In genomic region chr17:47708864-47709541, GRCh38 we compare ENCODE assay signal across 12 cellular contexts. TPM values are rescaled to one million over a fixed set of nuclear protein-coding genes. Genes with fewer than 3 reads are reported as not detected.
A peak's percentile ranks its signal among the peaks of the same experiment; 100 is the strongest.
DNase-seq lines count a peak whose midpoint lies in the region; ATAC-seq, FAIRE-seq and TF ChIP-seq lines count a peak whose summit lies in the region.
"Had no signal": no experiment of that assay in that cellular context is flagged by ENCODE, and none has a peak within 500 bp of the region (broad histone marks: within the 10 kb centered on the region; RNA-seq: fewer than 3 reads in every experiment).

No MANE protein-coding gene starts in this region.

- no peak for TF ChIP-seq POLR2A in HepG2 (IDR thresholded peaks at IDR 0.05; ENCODE audit: insufficient read depth in 1 of 2, low read depth in 2 of 2, low read length in 2 of 2)
- peak in 1 of 2 donors; percentile 24 for TF ChIP-seq POLR2A in tibial nerve (IDR thresholded peaks at IDR 0.05)

- H3K4me2 ChIP-seq in HepG2 (ENCODE audit: low read depth, low read length) (no peak overlapping the region), SK-N-SH (no peak overlapping the region)

- in situ Hi-C loops in HepG2 (cut with HindIII; ENCODE audit: extremely low pct_ligation_motif_present, low pct_unique_long_range_greater_than_20kb), result no loop called here

- peaks cover 16% of the 10 kb centered on the region for H3K4me1 ChIP-seq in HepG2 (ENCODE audit: insufficient read depth, low read length)
- H3K4me1 ChIP-seq in tibial nerve, result peaks cover 0 to 38% (median 14%) of the 10 kb centered on the region in 4 donors
- H3K4me1 ChIP-seq in SK-N-SH (ENCODE audit: control insufficient read depth in 1 of 2, insufficient read depth in 2 of 2, low read depth in 1 of 2, low read length in 1 of 2), result peaks cover 0 to 4% of the 10 kb centered on the region in 2 experiments; a peak in 2 of 4 replicates

- TF ChIP-seq CTCF in VCaP (conservative IDR thresholded peaks at IDR 0.05) (no peak), fibroblast of the aortic adventitia (IDR thresholded peaks at IDR 0.05; ENCODE audit: insufficient read depth, low read length) (no peak), HepG2 (CRISPR knock-in tag; IDR thresholded peaks at IDR 0.05) (no peak), tibial nerve (IDR thresholded peaks at IDR 0.05) (no peak), SK-N-SH (IDR thresholded peaks at IDR 0.05) (no peak)

- CTCF ChIA-PET in HepG2 (lab: Yijun Ruan, JAX; ENCODE audit: low intra/inter-chr PET ratio, low total read pairs), result no interaction called here
- CTCF ChIA-PET in SK-N-SH (lab: Yijun Ruan, JAX), result interaction anchor here (1.0 to 14.7 kb wide), 5 partner anchors 10 to 45 kb away, joined by 3 to 195 read pairs (median 4); partner anchors contain the start of gene TBKBP1

- ATAC-seq in HepG2 (no peak), HG02840 (IDR thresholded peaks at IDR 0.05; ENCODE audit: low FRiP score, unreplicated experiment) (no peak)

- H4K20me1 ChIP-seq in HepG2 (ENCODE audit: insufficient read depth, low read length), result no peaks in the 10 kb centered on the region
- H4K20me1 ChIP-seq in SK-N-SH (ENCODE audit: insufficient read depth), result peaks cover 18% of the 10 kb centered on the region; the same call in 1 of the 2 replicates

- DNase-seq in fibroblast of the aortic adventitia (ENCODE audit: low read depth) (peak; percentile 49), HepG2 (ENCODE audit: low spot score) (no peak), tibial nerve (ENCODE audit: low spot score in 2 of 2) (no peak), SIG-M5 treated with dmso at 0.1 percent for 504 hours (lab: John Stamatoyannopoulos, UW; ENCODE audit: unreplicated experiment) (no peak), SK-N-SH (no peak)
- no peak for DNase-seq in stimulated activated CD4-positive, alpha-beta T cell treated with anti-CD3 and anti-CD28 coated beads, Interleukin-2, amount 100 ng/mL, for 24 hours
- DNase-seq: NCI-H524 had no signal

- no peaks in the 10 kb centered on the region for H3K9me3 ChIP-seq in HepG2 (ENCODE audit: low read length)
- H3K9me3 ChIP-seq in tibial nerve, result no peaks in the 10 kb centered on the region
- H3K9me3 ChIP-seq in SK-N-SH, result no peaks in the 10 kb centered on the region

- H2AFZ ChIP-seq in HepG2 (ENCODE audit: low read length) (no peak overlapping the region), SK-N-SH (ENCODE audit: low read depth) (no peak overlapping the region)

- H3K27me3 ChIP-seq in HepG2 (ENCODE audit: control insufficient read depth in 1 of 2, insufficient read depth in 2 of 2, low read length in 2 of 2) (peaks cover 0 to 7% of the 10 kb centered on the region in 2 experiments; a peak in 2 of 5 replicates), tibial nerve (peaks cover 0 to 4% of the 10 kb centered on the region in 2 donors), SK-N-SH (ENCODE audit: insufficient read depth) (peaks cover 15% of the 10 kb centered on the region)

- peak overlapping the region; percentile 63; the same call in 1 of the 2 replicates for H3K27ac ChIP-seq in VCaP
- no peak overlapping the region for H3K27ac ChIP-seq in HepG2 (ENCODE audit: extremely low read length, insufficient read depth, low read length)
- peak overlapping the region; percentile 73 to 95 (median 88) for H3K27ac ChIP-seq in tibial nerve
- no peak overlapping the region for H3K27ac ChIP-seq in SK-N-SH (ENCODE audit: low read depth in 2 of 2, low read length in 1 of 2)

- FAIRE-seq in HepG2 (lab: Jason Lieb, UNC), result no peak

- H3F3A ChIP-seq in SK-N-SH (replicated peaks; ENCODE audit: insufficient read depth), result no peaks in the 10 kb centered on the region

- TF ChIP-seq RAD21 in HepG2 (CRISPR knock-in tag; IDR thresholded peaks at IDR 0.05) (no peak), SK-N-SH (IDR thresholded peaks at IDR 0.05; ENCODE audit: low read length) (no peak)

- H3K4me3 ChIP-seq in fibroblast of the aortic adventitia (ENCODE audit: low read depth, low read length) (peak overlapping the region; percentile 35), HepG2 (replicated peaks in 1 of 3; ENCODE audit: insufficient read depth in 1 of 3, low read depth in 2 of 3, low read length in 3 of 3) (no peak overlapping the region), tibial nerve (peak overlapping the region in 3 of 4 donors; percentile 38 to 54 (median 41)), SK-N-SH (ENCODE audit: low read depth in 2 of 2, low read length in 1 of 2) (no peak overlapping the region)

- WGBS in HepG2 (ENCODE audit: low lambda C conversion rate), result 94% methylated on average over 73 of the region's 89 CpGs
- 44 to 78% methylated on average over 22 to 46 of the region's 89 CpGs for WGBS in tibial nerve, 2 donors
- WGBS in SK-N-SH (ENCODE audit: low lambda C conversion rate), result 96% methylated on average over 73 of the region's 89 CpGs

- H3K9ac ChIP-seq in HepG2 (ENCODE audit: insufficient read depth, low read depth, low read length) (no peak overlapping the region), SK-N-SH (no peak overlapping the region)

- no peak for TF ChIP-seq EP300 in HepG2 (IDR thresholded peaks at IDR 0.05; ENCODE audit: low read depth in 2 of 2, low read length in 2 of 2)
- TF ChIP-seq EP300 in HepG2 (CRISPR knock-in tag; IDR thresholded peaks at IDR 0.05; ENCODE audit: borderline replicate concordance), result no peak
- peak in 1 of 2 donors; percentile 33 for TF ChIP-seq EP300 in tibial nerve (IDR thresholded peaks at IDR 0.05)
- TF ChIP-seq EP300 in SK-N-SH (IDR thresholded peaks at IDR 0.05; ENCODE audit: borderline replicate concordance in 1 of 2, low read depth in 1 of 2, low read length in 1 of 2), result no peak

- no TSS peak for BruUV-seq in HepG2 (replicated peaks; lab: Mats Ljungman, UMichigan)

- H3K79me2 ChIP-seq in HepG2 (ENCODE audit: insufficient read depth, low read length) (no peaks in the 10 kb centered on the region), SK-N-SH (ENCODE audit: insufficient read depth) (no peaks in the 10 kb centered on the region)

- intact Hi-C loops in HepG2 (cut with micrococcal nuclease; ENCODE audit: unreplicated experiment), result no loop called here

- no peaks in the 10 kb centered on the region for H3K36me3 ChIP-seq in HepG2 (replicated peaks in 1 of 2; ENCODE audit: control insufficient read depth in 1 of 2, insufficient read depth in 2 of 2, low read length in 2 of 2)
- peaks cover 0 to 35% (median 0%) of the 10 kb centered on the region in 3 donors for H3K36me3 ChIP-seq in tibial nerve
- H3K36me3 ChIP-seq in SK-N-SH (replicated peaks in 1 of 2; ENCODE audit: control insufficient read depth in 1 of 2, insufficient read depth in 2 of 2, low read length in 1 of 2), result peaks cover 0 to 21% of the 10 kb centered on the region in 2 experiments

- no peaks in the 10 kb centered on the region for H3K9me2 ChIP-seq in SK-N-SH

- POLR2A ChIA-PET in HepG2 (lab: Yijun Ruan, JAX), result no interaction called here
- POLR2A ChIA-PET in SK-N-SH (lab: Yijun Ruan, JAX), result no interaction called here

RNA-seq across cellular contexts. Expression of gene TBKBP1, which starts 15.0 kb away (rescaled TPM):
- total RNA-seq in fibroblast of the aortic adventitia (ENCODE audit: low replicate concordance), result 7.9 and 9.5 TPM in 2 replicates
- 2.6 and 3.0 TPM in 2 replicates for total RNA-seq in HepG2 (2016; rRNA removed; fragmentation: Illumina TruSeq; extraction: Trizol)
- total RNA-seq in HepG2 (2016; cell fraction: cytosol; rRNA removed; fragmentation: Illumina TruSeq; extraction: Trizol; ENCODE audit: low read depth), result 0.88 and 1.4 TPM in 2 replicates
- 2.8 and 3.8 TPM in 2 replicates for total RNA-seq in HepG2 (2016; cell fraction: insoluble cytoplasmic fraction; rRNA removed; fragmentation: Illumina TruSeq; extraction: Trizol)
- 2.5 and 2.9 TPM in 2 replicates for total RNA-seq in HepG2 (2016; cell fraction: membrane; rRNA removed; fragmentation: Illumina TruSeq; extraction: Trizol)
- 2.6 and 4.3 TPM in 2 replicates for total RNA-seq in HepG2 (2016; cell fraction: nucleus; rRNA removed; fragmentation: Illumina TruSeq; extraction: Trizol)
- polyA plus RNA-seq in HepG2 (2011; rRNA removed), result 7.0 and 10.9 TPM in 2 replicates
- 4.9 and 5.8 TPM in 2 replicates for polyA plus RNA-seq in HepG2 (2011; cell fraction: cytosol; rRNA removed)
- 50.3 and 56.8 TPM in 2 replicates for polyA plus RNA-seq in HepG2 (2011; cell fraction: nucleus; rRNA removed)
- polyA plus RNA-seq in HepG2 (2012), result 11.8 and 15.7 TPM in 2 replicates
- 0.86 and 1.4 TPM in 2 replicates for polyA plus RNA-seq in HepG2 (2016; cell fraction: cytosol; fragmentation: Illumina TruSeq; extraction: Trizol; ENCODE audit: low read depth)
- 2.8 and 3.9 TPM in 2 replicates for polyA plus RNA-seq in HepG2 (2016; cell fraction: insoluble cytoplasmic fraction; fragmentation: Illumina TruSeq; extraction: Trizol; ENCODE audit: low read depth)
- polyA plus RNA-seq in HepG2 (2016; cell fraction: membrane; fragmentation: Illumina TruSeq; extraction: Trizol; ENCODE audit: low read depth), result 1.6 and 2.8 TPM in 2 replicates
- 17.9 and 18.3 TPM in 2 replicates for polyA plus RNA-seq in HepG2 (2016; cell fraction: nucleus; fragmentation: Illumina TruSeq; extraction: Trizol; ENCODE audit: insufficient read depth, low read depth)
- 0.16 and 7.4 TPM in 2 replicates for polyA minus RNA-seq in HepG2 (2011; rRNA and poly(A)+ RNA removed; ENCODE audit: low replicate concordance)
- 1.8 and 5.3 TPM in 2 replicates for polyA minus RNA-seq in HepG2 (2011; cell fraction: cytosol; rRNA and poly(A)+ RNA removed)
- 4.2 and 6.6 TPM in 2 replicates for polyA minus RNA-seq in HepG2 (2011; cell fraction: nucleus; rRNA and poly(A)+ RNA removed)
- 10 to 100 TPM in 2 of 4 donors, 1 to 10 TPM in 2; 6.3 to 24.6 (median 9.8) TPM for total RNA-seq in tibial nerve
- 11.5 and 14.4 TPM in 2 replicates for polyA plus RNA-seq in SK-N-SH (2012; rRNA removed)
- 7.3 and 10.0 TPM in 2 replicates for polyA plus RNA-seq in SK-N-SH (2012; cell fraction: cytosol; rRNA removed)
- 83.8 and 86.9 TPM in 2 replicates for polyA plus RNA-seq in SK-N-SH (2012; cell fraction: nucleus; rRNA removed)

RNA-seq across cellular contexts. Expression of gene TBX21, which starts 24.0 kb away (rescaled TPM):
- not detected in 2 replicates for total RNA-seq in fibroblast of the aortic adventitia (ENCODE audit: low replicate concordance)
- total RNA-seq in HepG2 (2016; rRNA removed; fragmentation: Illumina TruSeq; extraction: Trizol), result not detected in 2 replicates
- total RNA-seq in HepG2 (2016; cell fraction: cytosol; rRNA removed; fragmentation: Illumina TruSeq; extraction: Trizol; ENCODE audit: low read depth), result not detected in 2 replicates
- not detected in 2 replicates for total RNA-seq in HepG2 (2016; cell fraction: insoluble cytoplasmic fraction; rRNA removed; fragmentation: Illumina TruSeq; extraction: Trizol)
- total RNA-seq in HepG2 (2016; cell fraction: membrane; rRNA removed; fragmentation: Illumina TruSeq; extraction: Trizol), result not detected in 2 replicates
- not detected in 2 replicates for total RNA-seq in HepG2 (2016; cell fraction: nucleus; rRNA removed; fragmentation: Illumina TruSeq; extraction: Trizol)
- not detected in 2 replicates for polyA plus RNA-seq in HepG2 (2011; rRNA removed)
- not detected in 2 replicates for polyA plus RNA-seq in HepG2 (2011; cell fraction: cytosol; rRNA removed)
- polyA plus RNA-seq in HepG2 (2011; cell fraction: nucleus; rRNA removed), result 0.08 TPM in 1 of 2 replicates, not detected in the other
- not detected in 2 replicates for polyA plus RNA-seq in HepG2 (2012)
- not detected in 2 replicates for polyA plus RNA-seq in HepG2 (2016; cell fraction: cytosol; fragmentation: Illumina TruSeq; extraction: Trizol; ENCODE audit: low read depth)
- not detected in 2 replicates for polyA plus RNA-seq in HepG2 (2016; cell fraction: insoluble cytoplasmic fraction; fragmentation: Illumina TruSeq; extraction: Trizol; ENCODE audit: low read depth)
- not detected in 2 replicates for polyA plus RNA-seq in HepG2 (2016; cell fraction: membrane; fragmentation: Illumina TruSeq; extraction: Trizol; ENCODE audit: low read depth)
- not detected in 2 replicates for polyA plus RNA-seq in HepG2 (2016; cell fraction: nucleus; fragmentation: Illumina TruSeq; extraction: Trizol; ENCODE audit: insufficient read depth, low read depth)
- not detected in 2 replicates for polyA minus RNA-seq in HepG2 (2011; rRNA and poly(A)+ RNA removed; ENCODE audit: low replicate concordance)
- not detected in 2 replicates for polyA minus RNA-seq in HepG2 (2011; cell fraction: cytosol; rRNA and poly(A)+ RNA removed)
- not detected in 2 replicates for polyA minus RNA-seq in HepG2 (2011; cell fraction: nucleus; rRNA and poly(A)+ RNA removed)
- 1 to 10 TPM in 3 of 4 donors, not detected in 1; 1.9 to 3.3 (median 2.1) TPM for total RNA-seq in tibial nerve
- polyA plus RNA-seq in SK-N-SH (2012; rRNA removed), result not detected in 2 replicates
- polyA plus RNA-seq in SK-N-SH (2012; cell fraction: cytosol; rRNA removed), result not detected in 2 replicates
- polyA plus RNA-seq in SK-N-SH (2012; cell fraction: nucleus; rRNA removed), result not detected in 2 replicates
- total RNA-seq: glomerular endothelial cell, mesothelial cell of epicardium, renal cortical epithelial cell had no signal

RNA-seq across cellular contexts. Expression of gene KPNB1, which starts 59.3 kb away (rescaled TPM):
- total RNA-seq in fibroblast of the aortic adventitia (ENCODE audit: low replicate concordance) (473 and 851 TPM in 2 replicates), HepG2 (2016; rRNA removed; fragmentation: Illumina TruSeq; extraction: Trizol) (424 and 443 TPM in 2 replicates), tibial nerve (100 to 1,000 TPM; 164 to 205 (median 181) TPM)
- total RNA-seq in HepG2 (2016; cell fraction: cytosol; rRNA removed; fragmentation: Illumina TruSeq; extraction: Trizol; ENCODE audit: low read depth), result 39.2 and 44.6 TPM in 2 replicates
- 408 and 433 TPM in 2 replicates for total RNA-seq in HepG2 (2016; cell fraction: insoluble cytoplasmic fraction; rRNA removed; fragmentation: Illumina TruSeq; extraction: Trizol)
- 113 and 126 TPM in 2 replicates for total RNA-seq in HepG2 (2016; cell fraction: membrane; rRNA removed; fragmentation: Illumina TruSeq; extraction: Trizol)
- total RNA-seq in HepG2 (2016; cell fraction: nucleus; rRNA removed; fragmentation: Illumina TruSeq; extraction: Trizol), result 217 and 252 TPM in 2 replicates
- polyA plus RNA-seq in HepG2 (2011; rRNA removed) (164 and 169 TPM in 2 replicates), SK-N-SH (2012; rRNA removed) (89.5 and 142 TPM in 2 replicates)
- 81.9 and 93.5 TPM in 2 replicates for polyA plus RNA-seq in HepG2 (2011; cell fraction: cytosol; rRNA removed)
- polyA plus RNA-seq in HepG2 (2011; cell fraction: nucleus; rRNA removed), result 158 and 166 TPM in 2 replicates
- polyA plus RNA-seq in HepG2 (2012), result 249 and 287 TPM in 2 replicates
- 7.4 and 10.3 TPM in 2 replicates for polyA plus RNA-seq in HepG2 (2016; cell fraction: cytosol; fragmentation: Illumina TruSeq; extraction: Trizol; ENCODE audit: low read depth)
- 390 TPM in 2 replicates for polyA plus RNA-seq in HepG2 (2016; cell fraction: insoluble cytoplasmic fraction; fragmentation: Illumina TruSeq; extraction: Trizol; ENCODE audit: low read depth)
- 36.4 and 43.8 TPM in 2 replicates for polyA plus RNA-seq in HepG2 (2016; cell fraction: membrane; fragmentation: Illumina TruSeq; extraction: Trizol; ENCODE audit: low read depth)
- 416 and 457 TPM in 2 replicates for polyA plus RNA-seq in HepG2 (2016; cell fraction: nucleus; fragmentation: Illumina TruSeq; extraction: Trizol; ENCODE audit: insufficient read depth, low read depth)
- 266 and 436 TPM in 2 replicates for polyA minus RNA-seq in HepG2 (2011; rRNA and poly(A)+ RNA removed; ENCODE audit: low replicate concordance)
- 150 and 163 TPM in 2 replicates for polyA minus RNA-seq in HepG2 (2011; cell fraction: cytosol; rRNA and poly(A)+ RNA removed)
- polyA minus RNA-seq in HepG2 (2011; cell fraction: nucleus; rRNA and poly(A)+ RNA removed), result 84.6 and 120 TPM in 2 replicates
- polyA plus RNA-seq in SK-N-SH (2012; cell fraction: cytosol; rRNA removed), result 99.2 and 142 TPM in 2 replicates
- 142 and 235 TPM in 2 replicates for polyA plus RNA-seq in SK-N-SH (2012; cell fraction: nucleus; rRNA removed)

Comparison
In these comparisons a context has a peak if more than half of its experiments do, and no peak if none do; other contexts are left out.
1. H3K27ac ChIP-seq: peak in VCaP (single experiment) and tibial nerve (4 of 4); none in HepG2 (single experiment) and SK-N-SH (0 of 2).
2. H3K4me3 ChIP-seq: peak in fibroblast of the aortic adventitia (single experiment) and tibial nerve (3 of 4); none in HepG2 (0 of 3) and SK-N-SH (0 of 2).